Comparison of ENCODE assay signal across 23 cellular contexts in genomic region chr18:9810216-9810804, GRCh38.
DNase-seq lines count a peak whose midpoint lies in the region; ATAC-seq and TF ChIP-seq lines count a peak whose summit lies in the region.
"Had no signal": no experiment of that assay in that cellular context is flagged by ENCODE, and none has a peak within 500 bp of the region (broad histone marks: within the 10 kb centered on the region; RNA-seq: fewer than 3 reads in every experiment).

No MANE protein-coding gene starts in this region.

- H3K9me1 ChIP-seq in IMR-90 (ENCODE audit: insufficient read depth, low read length): peaks cover 5% of the 10 kb centered on the region

- no CpG with 5 or more reads among the region's 5 CpGs for WGBS in IMR-90 (ENCODE audit: extremely low coverage in 2 of 2, insufficient read length in 1 of 2), 2 experiments
- WGBS in stomach, 5 donors: 74 to 90% (median 82%) methylated on average over 5 of the region's 5 CpGs

- no peak overlapping the region for H2BK15ac ChIP-seq in IMR-90 (ENCODE audit: low read depth, low read length)

- intact Hi-C loops in IMR-90 (cut with micrococcal nuclease): loop anchor here (5.0 kb wide), 1 partner anchor 103 kb away; the partner anchor contains the start of gene RAB31
- intact Hi-C loops in stomach (cut with DNase I; ENCODE audit: low total_unique reads): no loop called here
- intact Hi-C loops in activated CD4-positive, alpha-beta memory T cell treated with anti-CD3 and anti-CD28 coated beads for 36 hours (cut with micrococcal nuclease): no loop called here

- no peak overlapping the region for H3K56ac ChIP-seq in IMR-90 (ENCODE audit: extremely low read depth, insufficient read depth, low read length)

- H2BK20ac ChIP-seq in IMR-90 (ENCODE audit: low read depth, low read length): no peak overlapping the region

- no peak overlapping the region for H3K4me3 ChIP-seq in IMR-90 (ENCODE audit: insufficient read depth, low read depth, low read length)
- no peak overlapping the region for H3K4me3 ChIP-seq in stomach
- H3K4me3 ChIP-seq: body of pancreas, colonic mucosa had no signal

- H3K79me1 ChIP-seq in IMR-90 (ENCODE audit: low read depth in 1 of 2, low read length in 2 of 2): peaks cover 4 to 22% of the 10 kb centered on the region in 2 experiments

- DNase-seq in IMR-90 (peak; percentile 33), caudate nucleus (lab: John Stamatoyannopoulos, UW) (no peak), stomach (no peak), occipital lobe (lab: John Stamatoyannopoulos, UW) (no peak), foreskin melanocyte (no peak)
- no peak for DNase-seq in activated CD4-positive, alpha-beta memory T cell treated with anti-CD3 and anti-CD28 coated beads for 36 hours
- DNase-seq: activated CD4-positive, alpha-beta T cell treated with anti-CD3 and anti-CD28 coated beads for 1 hour; activated T-cell treated with anti-CD3 and anti-CD28 coated beads, Interleukin-2, amount 50 U/mL, for 72 hours; body of pancreas; CD8-positive, alpha-beta memory T cell; colonic mucosa; DMS79; H9; Kasumi-1; naive thymus-derived CD4-positive, alpha-beta T cell; NCI-H1092; NCI-H2081; NCI-H510A treated with DMSO at 0.1 percent for 48 hours had no signal

- peaks cover 4% of the 10 kb centered on the region; the same call in 1 of the 2 replicates for H4K20me1 ChIP-seq in IMR-90 (ENCODE audit: insufficient read depth, low read length)

- no peak overlapping the region for H3K18ac ChIP-seq in IMR-90 (ENCODE audit: low read depth, low read length)

- H3K27ac Mint-ChIP-seq in activated CD4-positive, alpha-beta memory T cell treated with anti-CD3 and anti-CD28 coated beads for 36 hours: no peak overlapping the region
- H3K27ac Mint-ChIP-seq: activated naive CD8-positive, alpha-beta T cell; activated T-cell treated with anti-CD3 and anti-CD28 coated beads, Interleukin-2, amount 50 U/mL, for 72 hours; CD8-positive, alpha-beta memory T cell; H9; naive thymus-derived CD4-positive, alpha-beta T cell; stimulated activated effector memory CD8-positive, alpha-beta T cell treated with anti-CD3 and anti-CD28 coated beads, Interleukin-12 subunit alpha, Interleukin-12 subunit beta, amount 100 ng/mL, for 72 hours had no signal

- TF ChIP-seq CTCF in IMR-90 (conservative IDR thresholded peaks at IDR 0.05; ENCODE audit: low read depth, low read length): no peak
- no peak for TF ChIP-seq CTCF in stomach (IDR thresholded peaks at IDR 0.05)

- peaks cover 2% of the 10 kb centered on the region; the same call in 1 of the 2 replicates for H3K9me3 ChIP-seq in IMR-90 (ENCODE audit: control insufficient read depth, insufficient read depth, low read length)
- no peaks in the 10 kb centered on the region for H3K9me3 ChIP-seq in stomach
- H3K9me3 ChIP-seq: body of pancreas, colonic mucosa had no signal

- no peak overlapping the region for H3K4ac ChIP-seq in IMR-90 (ENCODE audit: low read depth, low read length)

- POLR2A ChIA-PET in IMR-90 (lab: Charles Lee; ENCODE audit: unreplicated experiment): no interaction called here
- POLR2A ChIA-PET in activated CD4-positive, alpha-beta memory T cell treated with anti-CD3 and anti-CD28 coated beads for 36 hours (lab: Charles Lee): no interaction called here

- no peak overlapping the region for H2AK5ac ChIP-seq in IMR-90 (ENCODE audit: low read depth, low read length)

- no peaks in the 10 kb centered on the region for H3K9me3 Mint-ChIP-seq in activated CD4-positive, alpha-beta memory T cell treated with anti-CD3 and anti-CD28 coated beads for 36 hours
- H3K9me3 Mint-ChIP-seq: activated T-cell treated with anti-CD3 and anti-CD28 coated beads, Interleukin-2, amount 50 U/mL, for 72 hours; stimulated activated effector memory CD8-positive, alpha-beta T cell treated with anti-CD3 and anti-CD28 coated beads, Interleukin-12 subunit alpha, Interleukin-12 subunit beta, amount 100 ng/mL, for 72 hours had no signal

- H3K27me3 Mint-ChIP-seq in activated CD4-positive, alpha-beta memory T cell treated with anti-CD3 and anti-CD28 coated beads for 36 hours: no peaks in the 10 kb centered on the region

- in situ Hi-C loops in IMR-90 (cut with MboI; ENCODE audit: low sequenced_read_pairs): no loop called here

- H2AK9ac ChIP-seq in IMR-90 (replicated peaks; ENCODE audit: low read depth, low read length, poor library complexity): no peak overlapping the region

- no TSS peak for BruUV-seq in IMR-90 (replicated peaks; lab: Mats Ljungman, UMichigan)

- H3K4me2 ChIP-seq in IMR-90 (ENCODE audit: low read depth, low read length): no peak overlapping the region

- peaks cover 13% of the 10 kb centered on the region for H3K4me1 ChIP-seq in IMR-90 (ENCODE audit: control insufficient read depth, insufficient read depth, low read length)
- peaks cover 0 to 44% (median 19%) of the 10 kb centered on the region in 4 donors for H3K4me1 ChIP-seq in stomach
- H3K4me1 ChIP-seq: colonic mucosa, parathyroid adenoma had no signal

- no peak overlapping the region for H4K5ac ChIP-seq in IMR-90 (ENCODE audit: low read depth, low read length)

- no peak overlapping the region for H4K8ac ChIP-seq in IMR-90 (ENCODE audit: low read depth in 2 of 2, low read length in 2 of 2)

- TF ChIP-seq POLR2A in IMR-90 (IDR thresholded peaks at IDR 0.05; ENCODE audit: low read depth, low read length): no peak
- TF ChIP-seq POLR2A in stomach (IDR thresholded peaks at IDR 0.05): no peak

- TF ChIP-seq EP300 in stomach (IDR thresholded peaks at IDR 0.05): no peak

- peak; percentile 9; the same call in 1 of the 2 replicates for ATAC-seq in IMR-90 (ENCODE audit: low read depth)
- ATAC-seq in HG02623 (IDR thresholded peaks at IDR 0.05; ENCODE audit: unreplicated experiment): no peak
- ATAC-seq: activated T-cell treated with anti-CD3 and anti-CD28 coated beads, Interleukin-2, amount 50 U/mL, for 72 hours; body of pancreas; naive thymus-derived CD4-positive, alpha-beta T cell; stimulated activated effector memory CD8-positive, alpha-beta T cell treated with anti-CD3 and anti-CD28 coated beads, Interleukin-12 subunit alpha, Interleukin-12 subunit beta, amount 100 ng/mL, for 72 hours had no signal

- no peak for TF ChIP-seq RAD21 in IMR-90 (IDR thresholded peaks at IDR 0.05; ENCODE audit: low read length)

- H3K36me3 ChIP-seq in IMR-90 (ENCODE audit: control insufficient read depth, insufficient read depth, low read length) (no peaks in the 10 kb centered on the region; the same call in 1 of the 2 replicates), stomach (no peaks in the 10 kb centered on the region)
- H3K36me3 ChIP-seq: colonic mucosa had no signal

- H3K4me3 Mint-ChIP-seq in activated CD4-positive, alpha-beta memory T cell treated with anti-CD3 and anti-CD28 coated beads for 36 hours: no peak overlapping the region
- H3K4me3 Mint-ChIP-seq: activated naive CD8-positive, alpha-beta T cell; activated T-cell treated with anti-CD3 and anti-CD28 coated beads, Interleukin-2, amount 50 U/mL, for 72 hours; CD8-positive, alpha-beta memory T cell; H9; naive thymus-derived CD4-positive, alpha-beta T cell; stimulated activated effector memory CD8-positive, alpha-beta T cell treated with anti-CD3 and anti-CD28 coated beads, Interleukin-12 subunit alpha, Interleukin-12 subunit beta, amount 100 ng/mL, for 72 hours had no signal

- no peaks in the 10 kb centered on the region for H3K36me3 Mint-ChIP-seq in activated CD4-positive, alpha-beta memory T cell treated with anti-CD3 and anti-CD28 coated beads for 36 hours
- H3K36me3 Mint-ChIP-seq: activated naive CD8-positive, alpha-beta T cell; CD8-positive, alpha-beta memory T cell; stimulated activated effector memory CD8-positive, alpha-beta T cell treated with anti-CD3 and anti-CD28 coated beads, Interleukin-12 subunit alpha, Interleukin-12 subunit beta, amount 100 ng/mL, for 72 hours had no signal

- CTCF ChIA-PET in IMR-90 (lab: Yijun Ruan, JAX): no interaction called here
- CTCF ChIA-PET in activated CD4-positive, alpha-beta memory T cell treated with anti-CD3 and anti-CD28 coated beads for 36 hours (lab: Charles Lee): no interaction called here

- H2AFZ ChIP-seq in IMR-90 (replicated peaks; ENCODE audit: low read length, poor library complexity): no peak overlapping the region
- H2AFZ ChIP-seq: parathyroid adenoma had no signal

- no peak overlapping the region for H3K9ac ChIP-seq in IMR-90 (ENCODE audit: low read depth, low read length)
- H3K9ac ChIP-seq: parathyroid adenoma had no signal

- dilution Hi-C loops in IMR-90 (cut with HindIII; ENCODE audit: low sequenced_read_pairs, unreplicated experiment): no loop called here

- H2BK120ac ChIP-seq in IMR-90 (ENCODE audit: low read depth, low read length): no peak overlapping the region

- H3K27me3 ChIP-seq in IMR-90 (ENCODE audit: control insufficient read depth, insufficient read depth, low read length) (no peaks in the 10 kb centered on the region), layer of hippocampus (ENCODE audit: control insufficient read depth, insufficient read depth, low read length) (no peaks in the 10 kb centered on the region), stomach (no peaks in the 10 kb centered on the region)
- H3K27me3 ChIP-seq: body of pancreas, colonic mucosa had no signal

- H3K27ac ChIP-seq in IMR-90 (ENCODE audit: insufficient read depth, low read length) (no peak overlapping the region), caudate nucleus (ENCODE audit: low read depth, low read length) (peak overlapping the region; percentile 13), layer of hippocampus (ENCODE audit: low read depth, low read length) (peak overlapping the region; percentile 90), stomach (peak overlapping the region in 4 of 5 donors; percentile 9 to 66 (median 43))
- H3K27ac ChIP-seq: body of pancreas, colonic mucosa, parathyroid adenoma had no signal

- no peak overlapping the region for H2BK5ac ChIP-seq in IMR-90 (ENCODE audit: low read depth, low read length, poor library complexity, severe bottlenecking)

- H4K91ac ChIP-seq in IMR-90 (ENCODE audit: insufficient read depth, low read depth, low read length): no peak overlapping the region

- H3K14ac ChIP-seq in IMR-90 (replicated peaks; ENCODE audit: low read depth, low read length): no peak overlapping the region

- H3K23ac ChIP-seq in IMR-90 (ENCODE audit: low read depth, low read length): no peak overlapping the region

- H3K4me1 Mint-ChIP-seq in activated CD4-positive, alpha-beta memory T cell treated with anti-CD3 and anti-CD28 coated beads for 36 hours (ENCODE audit: low read depth): no peaks in the 10 kb centered on the region
- H3K4me1 Mint-ChIP-seq: CD8-positive, alpha-beta memory T cell; stimulated activated effector memory CD8-positive, alpha-beta T cell treated with anti-CD3 and anti-CD28 coated beads, Interleukin-12 subunit alpha, Interleukin-12 subunit beta, amount 100 ng/mL, for 72 hours had no signal

TF ChIP-seq in IMR-90, 13 proteins besides CTCF, POLR2A, EP300 and RAD21 (continues in another document):
- no peak for TF ChIP-seq BHLHE40 (IDR thresholded peaks at IDR 0.05; ENCODE audit: low read depth, low read length)
- no peak for TF ChIP-seq RCOR1 (IDR thresholded peaks at IDR 0.05; ENCODE audit: insufficient replicate concordance, low read length)
